ENCODE assay signal across 20 cellular contexts in the genomic region with DNA sequence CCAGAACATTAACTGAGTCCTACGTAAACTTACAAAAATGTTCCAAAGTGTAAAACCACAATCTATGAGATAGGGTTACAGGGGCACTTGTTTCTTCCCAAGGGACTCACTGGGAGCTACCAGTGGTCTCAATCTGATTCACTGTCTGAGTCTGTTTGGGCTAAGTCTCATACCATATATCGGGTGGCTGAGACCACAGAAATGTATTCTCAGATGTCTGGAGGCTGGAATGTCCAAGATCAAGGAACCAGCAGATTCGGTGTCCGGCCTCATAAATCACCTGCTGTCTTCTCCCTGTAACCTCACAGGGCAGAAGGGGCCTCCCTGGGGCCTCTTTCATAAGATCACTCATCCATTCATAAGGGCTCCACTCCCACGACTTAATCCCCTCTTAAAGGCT.
A peak's percentile ranks its signal among the peaks of the same experiment; 100 is the strongest.
DNase-seq lines count a peak whose midpoint lies in the region; ATAC-seq, FAIRE-seq and TF ChIP-seq lines count a peak whose summit lies in the region.
"Had no signal": no experiment of that assay in that cellular context is flagged by ENCODE, and none has a peak within 500 bp of the region (broad histone marks: within the 10 kb centered on the region; RNA-seq: fewer than 3 reads in every experiment).

No MANE protein-coding gene starts in this region.

- H3K27ac ChIP-seq in brain microvascular endothelial cell = no peak overlapping the region
- no peak overlapping the region for H3K27ac ChIP-seq in CD4-positive, alpha-beta T cell (ENCODE audit: low read depth, low read length)
- H3K27ac ChIP-seq: HL-60, SJSA1 had no signal

- H3K36me3 Mint-ChIP-seq in CD4-positive, alpha-beta T cell (ENCODE audit: low read depth) = no peaks in the 10 kb centered on the region

- in situ Hi-C loops in brain microvascular endothelial cell (cut with HindIII; ENCODE audit: low pct_ligation_motif_present, low sequenced_read_pairs) = no loop called here

- POLR2A ChIA-PET in CD4-positive, alpha-beta T cell (lab: Charles Lee) = no interaction called here

- CTCF ChIA-PET in CD4-positive, alpha-beta T cell (lab: Charles Lee) = no interaction called here

- H3K36me3 ChIP-seq in brain microvascular endothelial cell (replicated peaks) = no peaks in the 10 kb centered on the region
- H3K36me3 ChIP-seq: SJSA1 had no signal

- no peak for FAIRE-seq in GM12891 (lab: Jason Lieb, UNC)
- FAIRE-seq: H54, K562 had no signal

- ATAC-seq in CD4-positive, alpha-beta T cell (ENCODE audit: poor library complexity) = no peak
- ATAC-seq: K562, PC-3 had no signal

- DNase-seq in AG10803 (ENCODE audit: low read depth) (peak; percentile 92), M059J (ENCODE audit: low read depth) (peak; percentile 87), brain microvascular endothelial cell (peak; percentile 70), skeletal muscle cell (ENCODE audit: low read depth) (peak; percentile 59), NCI-H187 (lab: John Stamatoyannopoulos, UW) (no peak), GM12891 (ENCODE audit: insufficient read length, low spot score) (no peak)
- no peak for DNase-seq in activated naive CD4-positive, alpha-beta T cell treated with anti-CD3 and anti-CD28 coated beads, Interleukin-2, amount 50 U/mL, for 16 hours
- no peak for DNase-seq in CD4-positive, alpha-beta T cell
- DNase-seq: C1 segment of cervical spinal cord, DND-41, NCI-H1048, NCI-H146, NCI-H2081 treated with DMSO at 0.1 percent for 48 hours, NCI-H510A, NCI-H82, PC-3 had no signal

- H3K9me3 Mint-ChIP-seq in CD4-positive, alpha-beta T cell = no peaks in the 10 kb centered on the region

- no peaks in the 10 kb centered on the region for H3K27me3 Mint-ChIP-seq in CD4-positive, alpha-beta T cell

- no peak for TF ChIP-seq CTCF in AG10803 (conservative IDR thresholded peaks at IDR 0.05; ENCODE audit: low read length)
- no peak for TF ChIP-seq CTCF in brain microvascular endothelial cell (IDR thresholded peaks at IDR 0.05; ENCODE audit: low read depth, low read length, missing control alignments)
- no peak for TF ChIP-seq CTCF in CD4-positive, alpha-beta T cell (IDR thresholded peaks at IDR 0.05)

- no peak overlapping the region for H3K4me3 ChIP-seq in AG10803 (ENCODE audit: low read length)
- H3K4me3 ChIP-seq in brain microvascular endothelial cell (ENCODE audit: low read depth, low read length) = no peak overlapping the region
- no peak overlapping the region for H3K4me3 ChIP-seq in skeletal muscle cell (ENCODE audit: low read depth, low read length)
- H3K4me3 ChIP-seq: K562, SJSA1 had no signal

- H3K27ac Mint-ChIP-seq in CD4-positive, alpha-beta T cell = no peak overlapping the region

- intact Hi-C loops in CD4-positive, alpha-beta T cell (cut with DNase I, micrococcal nuclease) = no loop called here

- H3K4me3 Mint-ChIP-seq in CD4-positive, alpha-beta T cell = no peak overlapping the region

- no peak for TF ChIP-seq POLR2A in GM12891 (IDR thresholded peaks at IDR 0.05; ENCODE audit: low read depth, low read length)

- H3K27me3 ChIP-seq in brain microvascular endothelial cell (replicated peaks) = no peaks in the 10 kb centered on the region
- H3K27me3 ChIP-seq in CD4-positive, alpha-beta T cell (ENCODE audit: control insufficient read depth, insufficient read depth, low read length) = no peaks in the 10 kb centered on the region
- H3K27me3 ChIP-seq: SJSA1 had no signal

- no peaks in the 10 kb centered on the region for H3K9me3 ChIP-seq in CD4-positive, alpha-beta T cell (ENCODE audit: control insufficient read depth, low read length)
- H3K9me3 ChIP-seq: SJSA1 had no signal

- H3K4me1 Mint-ChIP-seq in CD4-positive, alpha-beta T cell (ENCODE audit: low read depth) = no peaks in the 10 kb centered on the region

TF ChIP-seq in GM12891, 5 proteins besides CTCF, POLR2A, EP300 and RAD21:
- TF ChIP-seq PAX5 (IDR thresholded peaks at IDR 0.05; ENCODE audit: insufficient read depth, low read length, severe bottlenecking) = no peak
- TF ChIP-seq POLR2AphosphoS5 (IDR thresholded peaks at IDR 0.05; ENCODE audit: low read depth, low read length) = no peak
- TF ChIP-seq POU2F2 (IDR thresholded peaks at IDR 0.05; ENCODE audit: low read depth, low read length) = no peak
- no peak for TF ChIP-seq TAF1 (IDR thresholded peaks at IDR 0.05; ENCODE audit: low read depth, low read length)
- no peak for TF ChIP-seq SPI1 (IDR thresholded peaks at IDR 0.05; ENCODE audit: low read depth, low read length)
TF ChIP-seq in GM12891: peak in this region for 0.

Comparison
In these comparisons a context has a peak if more than half of its experiments do, and no peak if none do; other contexts are left out.
1. DNase-seq: peak in AG10803 (single experiment), M059J (single experiment), brain microvascular endothelial cell (single experiment) and skeletal muscle cell (single experiment); none in NCI-H187 (0 of 2), GM12891 (single experiment), activated naive CD4-positive, alpha-beta T cell treated with anti-CD3 and anti-CD28 coated beads, Interleukin-2, amount 50 U/mL, for 16 hours (single experiment) and CD4-positive, alpha-beta T cell (0 of 10).